In the genomic region with DNA sequence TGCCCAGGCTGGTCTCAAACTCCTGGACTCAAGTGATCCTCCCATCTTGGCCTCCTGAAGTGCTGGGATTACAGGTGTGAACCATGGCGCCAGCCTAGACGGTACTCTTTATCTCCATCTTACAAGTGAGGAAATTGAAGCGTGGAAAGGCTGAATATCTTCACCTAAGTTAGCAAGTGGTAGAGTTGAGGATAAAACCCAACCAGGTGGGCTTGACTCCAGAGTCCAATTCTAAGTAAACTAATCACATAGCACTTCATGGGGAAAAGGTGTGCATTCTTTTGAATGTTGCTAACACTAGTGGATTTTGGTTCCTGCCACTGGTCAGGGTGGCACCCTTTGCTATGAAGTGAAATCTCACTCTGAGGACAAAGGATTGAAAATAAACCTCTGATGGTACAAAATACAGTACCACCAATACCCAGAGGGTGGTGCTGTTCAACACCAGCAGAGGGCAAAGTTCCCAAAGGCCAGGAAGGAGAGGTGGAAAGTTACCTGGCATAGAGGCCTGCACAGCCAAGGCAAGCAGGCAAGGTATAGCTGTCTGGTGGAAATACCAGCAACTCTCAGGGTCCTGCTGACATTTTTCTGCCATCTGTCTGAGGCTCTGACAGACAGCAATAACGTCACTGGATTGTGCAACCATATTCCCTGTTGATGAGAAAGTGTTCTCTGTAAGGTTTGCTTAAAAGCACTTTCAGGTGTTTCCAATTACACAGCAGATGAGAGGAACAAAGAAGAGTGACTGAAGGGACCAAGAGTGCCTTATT, we compare ENCODE assay signal across 10 cellular contexts. TPM values are rescaled to one million over a fixed set of nuclear protein-coding genes. Genes with fewer than 3 reads are reported as not detected.
A peak's percentile ranks its signal among the peaks of the same experiment; 100 is the strongest.
DNase-seq lines count a peak whose midpoint lies in the region; ATAC-seq and TF ChIP-seq lines count a peak whose summit lies in the region.
"Had no signal": no experiment of that assay in that cellular context is flagged by ENCODE, and none has a peak within 500 bp of the region (broad histone marks: within the 10 kb centered on the region; RNA-seq: fewer than 3 reads in every experiment).

No MANE protein-coding gene starts in this region.

- TF ChIP-seq CTCF in Calu3 (IDR thresholded peaks at IDR 0.05; ENCODE audit: unreplicated experiment): peak; percentile 79
- peak; percentile 67 for TF ChIP-seq CTCF in OCI-LY1 (IDR thresholded peaks at IDR 0.05; ENCODE audit: low read length)
- peak; percentile 65 to 88 for TF ChIP-seq CTCF in right atrium auricular region (IDR thresholded peaks at IDR 0.05)

- ATAC-seq in activated naive CD8-positive, alpha-beta T cell treated with anti-CD3 and anti-CD28 coated beads, Interleukin-2, amount 50 U/mL, for 24 hours: peak; percentile 50
- no peak for ATAC-seq in GM21360 (IDR thresholded peaks at IDR 0.05; ENCODE audit: unreplicated experiment)
- no peak for ATAC-seq in HG02884 (IDR thresholded peaks at IDR 0.05; ENCODE audit: unreplicated experiment)

- no peaks in the 10 kb centered on the region for H3K9me3 Mint-ChIP-seq in Calu3 (ENCODE audit: low read depth, unreplicated experiment)
- H3K9me3 Mint-ChIP-seq in activated naive CD8-positive, alpha-beta T cell treated with anti-CD3 and anti-CD28 coated beads, Interleukin-2, amount 50 U/mL, for 24 hours: no peaks in the 10 kb centered on the region
- H3K9me3 Mint-ChIP-seq: T-helper 1 cell treated with Interleukin-12 subunit alpha and Interleukin-12 subunit beta and Interleukin-4 antibody, amounts not matched to agents 30 μg/mL and 1 μg/mL, for 36 hours had no signal

- H3K27me3 ChIP-seq in HAP-1 (ENCODE audit: low read depth) (no peaks in the 10 kb centered on the region), OCI-LY1 (ENCODE audit: insufficient read depth, low read length) (no peaks in the 10 kb centered on the region), right atrium auricular region (no peaks in the 10 kb centered on the region)

- no peaks in the 10 kb centered on the region for H3K9me2 ChIP-seq in OCI-LY1 (ENCODE audit: low read depth, low read length)

- H3K36me3 Mint-ChIP-seq in Calu3 (ENCODE audit: insufficient read depth, unreplicated experiment): peaks cover 38% of the 10 kb centered on the region
- peaks cover 46% of the 10 kb centered on the region for H3K36me3 Mint-ChIP-seq in activated naive CD8-positive, alpha-beta T cell treated with anti-CD3 and anti-CD28 coated beads, Interleukin-2, amount 50 U/mL, for 24 hours (ENCODE audit: low read depth)

- H3K4me1 ChIP-seq in HAP-1: no peaks in the 10 kb centered on the region
- H3K4me1 ChIP-seq in OCI-LY1 (ENCODE audit: insufficient read depth, low read length, severe bottlenecking): no peaks in the 10 kb centered on the region
- H3K4me1 ChIP-seq in right atrium auricular region: no peaks in the 10 kb centered on the region

- no peak overlapping the region for H3K4me3 Mint-ChIP-seq in Calu3 (ENCODE audit: low read depth, unreplicated experiment)
- H3K4me3 Mint-ChIP-seq in activated naive CD8-positive, alpha-beta T cell treated with anti-CD3 and anti-CD28 coated beads, Interleukin-2, amount 50 U/mL, for 24 hours: no peak overlapping the region
- H3K4me3 Mint-ChIP-seq: T-helper 1 cell treated with Interleukin-12 subunit alpha and Interleukin-12 subunit beta and Interleukin-4 antibody, amounts not matched to agents 30 μg/mL and 1 μg/mL, for 36 hours had no signal

- no peak overlapping the region for H2AFZ ChIP-seq in OCI-LY1 (ENCODE audit: low read length)

- BruUV-seq in Calu3 (replicated peaks; lab: Mats Ljungman, UMichigan): no TSS peak

- CTCF ChIA-PET in Calu3 (lab: Charles Lee): interaction anchor here (1.0 to 1.1 kb wide), 2 partner anchors 111 to 149 kb away, joined by 4 read pairs; no protein-coding TSS in a partner anchor

- H4K20me1 ChIP-seq in OCI-LY1 (ENCODE audit: insufficient read depth, low read length): no peaks in the 10 kb centered on the region

- in situ Hi-C loops in HAP-1 (cut with MboI; ENCODE audit: low sequenced_read_pairs): loop anchor here (5.0 kb wide), 2 partner anchors 89 to 149 kb away; no protein-coding TSS in a partner anchor

- no peak overlapping the region for H3K27ac Mint-ChIP-seq in Calu3 (ENCODE audit: unreplicated experiment)
- no peak overlapping the region for H3K27ac Mint-ChIP-seq in activated naive CD8-positive, alpha-beta T cell treated with anti-CD3 and anti-CD28 coated beads, Interleukin-2, amount 50 U/mL, for 24 hours
- H3K27ac Mint-ChIP-seq: T-helper 1 cell treated with Interleukin-12 subunit alpha and Interleukin-12 subunit beta and Interleukin-4 antibody, amounts not matched to agents 30 μg/mL and 1 μg/mL, for 36 hours had no signal

- peak; percentile 59 for DNase-seq in Calu3
- peak; percentile 44 to 72 for DNase-seq in HAP-1 (ENCODE audit: low spot score in 2 of 2)
- DNase-seq in activated naive CD8-positive, alpha-beta T cell treated with anti-CD3 and anti-CD28 coated beads, Interleukin-2, amount 50 U/mL, for 24 hours: peak; percentile 34
- no peak for DNase-seq in right atrium auricular region (ENCODE audit: low spot score)
- DNase-seq in retina: peak; percentile 57

- intact Hi-C loops in Calu3 (cut with micrococcal nuclease; ENCODE audit: unreplicated experiment): loop anchor here (1.0 to 5.0 kb wide), 2 partner anchors 89 to 149 kb away; no protein-coding TSS in a partner anchor

- no peak overlapping the region for H3K27ac ChIP-seq in OCI-LY1 (ENCODE audit: low read depth, low read length, poor library complexity, severe bottlenecking)
- H3K27ac ChIP-seq in right atrium auricular region: peak overlapping the region; percentile 49 to 54

- H3K4me3 ChIP-seq in HAP-1: no peak overlapping the region
- H3K4me3 ChIP-seq in OCI-LY1 (ENCODE audit: low read depth, low read length, poor library complexity, severe bottlenecking): no peak overlapping the region
- H3K4me3 ChIP-seq in right atrium auricular region: no peak overlapping the region
- H3K4me3 ChIP-seq: skin epidermis had no signal

- H3K9me3 ChIP-seq in HAP-1 (no peaks in the 10 kb centered on the region), OCI-LY1 (ENCODE audit: low read length) (no peaks in the 10 kb centered on the region), right atrium auricular region (no peaks in the 10 kb centered on the region)

- no peak overlapping the region for H3K4me2 ChIP-seq in OCI-LY1 (ENCODE audit: low read length)

- H3K36me3 ChIP-seq in HAP-1 (replicated peaks) (peaks cover 90% of the 10 kb centered on the region), OCI-LY1 (ENCODE audit: insufficient read depth, low read length) (peaks cover 77% of the 10 kb centered on the region), right atrium auricular region (peaks cover 99% of the 10 kb centered on the region)

- no peaks in the 10 kb centered on the region for H3K4me1 Mint-ChIP-seq in Calu3 (ENCODE audit: low read depth, unreplicated experiment)
- H3K4me1 Mint-ChIP-seq in activated naive CD8-positive, alpha-beta T cell treated with anti-CD3 and anti-CD28 coated beads, Interleukin-2, amount 50 U/mL, for 24 hours: no peaks in the 10 kb centered on the region

- H3F3A ChIP-seq in OCI-LY1 (ENCODE audit: insufficient read depth, low read length): no peaks in the 10 kb centered on the region

- no peaks in the 10 kb centered on the region for H3K79me2 ChIP-seq in OCI-LY1 (ENCODE audit: insufficient read depth, low read length)

- H3K9ac ChIP-seq in OCI-LY1 (ENCODE audit: low read length): no peak overlapping the region

- no peaks in the 10 kb centered on the region for H3K27me3 Mint-ChIP-seq in Calu3 (ENCODE audit: unreplicated experiment)
- no peaks in the 10 kb centered on the region for H3K27me3 Mint-ChIP-seq in activated naive CD8-positive, alpha-beta T cell treated with anti-CD3 and anti-CD28 coated beads, Interleukin-2, amount 50 U/mL, for 24 hours

RNA-seq across cellular contexts. Expression of a gene that starts 17.6 kb away (rescaled TPM):
- 25.7 and 27.7 TPM in 2 replicates for total RNA-seq in Calu3 (2022)
- total RNA-seq in right atrium auricular region: 10 to 100 TPM; 28.2 to 39.0 TPM

RNA-seq across cellular contexts. Expression of a gene that starts 17.7 kb away (rescaled TPM):
- total RNA-seq in Calu3 (2022) (28.6 and 29.5 TPM in 2 replicates), right atrium auricular region (10 to 100 TPM; 16.0 to 17.5 TPM)

RNA-seq across cellular contexts. Expression of a gene that starts 34.7 kb away (rescaled TPM):
- total RNA-seq in Calu3 (2022) (39.8 and 46.5 TPM in 2 replicates), right atrium auricular region (10 to 100 TPM; 48.0 to 51.8 TPM)

RNA-seq across cellular contexts. Expression of a gene that starts 35.2 kb away (rescaled TPM):
- total RNA-seq in Calu3 (2022): 8.7 and 9.3 TPM in 2 replicates
- 10 to 100 TPM; 26.7 to 30.7 TPM for total RNA-seq in right atrium auricular region

RNA-seq across cellular contexts. Expression of a gene that starts 37.6 kb away (rescaled TPM):
- total RNA-seq in Calu3 (2022): 148 and 157 TPM in 2 replicates
- 100 to 1,000 TPM; 326 to 434 TPM for total RNA-seq in right atrium auricular region
